Comparison of ENCODE assay signal across 1 cellular context in genomic region chr7:66213637-66214036, GRCh38.
A peak's percentile ranks its signal among the peaks of the same experiment; 100 is the strongest.
TF ChIP-seq lines count a peak whose summit lies in the region.

No MANE protein-coding gene starts in this region.

TF ChIP-seq in SK-N-SH, 30 proteins besides CTCF, POLR2A, EP300 and RAD21 (continued from another document):
- TF ChIP-seq, protein P1, sequence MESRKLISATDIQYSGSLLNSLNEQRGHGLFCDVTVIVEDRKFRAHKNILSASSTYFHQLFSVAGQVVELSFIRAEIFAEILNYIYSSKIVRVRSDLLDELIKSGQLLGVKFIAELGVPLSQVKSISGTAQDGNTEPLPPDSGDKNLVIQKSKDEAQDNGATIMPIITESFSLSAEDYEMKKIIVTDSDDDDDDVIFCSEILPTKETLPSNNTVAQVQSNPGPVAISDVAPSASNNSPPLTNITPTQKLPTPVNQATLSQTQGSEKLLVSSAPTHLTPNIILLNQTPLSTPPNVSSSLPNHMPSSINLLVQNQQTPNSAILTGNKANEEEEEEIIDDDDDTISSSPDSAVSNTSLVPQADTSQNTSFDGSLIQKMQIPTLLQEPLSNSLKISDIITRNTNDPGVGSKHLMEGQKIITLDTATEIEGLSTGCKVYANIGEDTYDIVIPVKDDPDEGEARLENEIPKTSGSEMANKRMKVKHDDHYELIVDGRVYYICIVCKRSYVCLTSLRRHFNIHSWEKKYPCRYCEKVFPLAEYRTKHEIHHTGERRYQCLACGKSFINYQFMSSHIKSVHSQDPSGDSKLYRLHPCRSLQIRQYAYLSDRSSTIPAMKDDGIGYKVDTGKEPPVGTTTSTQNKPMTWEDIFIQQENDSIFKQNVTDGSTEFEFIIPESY (IDR thresholded peaks at IDR 0.05; ENCODE audit: borderline replicate concordance, low read depth): no peak
- TF ChIP-seq RFX5 (IDR thresholded peaks at IDR 0.05; ENCODE audit: low read length): no peak
- no peak for TF ChIP-seq GATA2 (CRISPR knock-in tag; IDR thresholded peaks at IDR 0.05)
- no peak for TF ChIP-seq IRF3 (IDR thresholded peaks at IDR 0.05; ENCODE audit: low read depth, low read length)
- TF ChIP-seq, protein P2, sequence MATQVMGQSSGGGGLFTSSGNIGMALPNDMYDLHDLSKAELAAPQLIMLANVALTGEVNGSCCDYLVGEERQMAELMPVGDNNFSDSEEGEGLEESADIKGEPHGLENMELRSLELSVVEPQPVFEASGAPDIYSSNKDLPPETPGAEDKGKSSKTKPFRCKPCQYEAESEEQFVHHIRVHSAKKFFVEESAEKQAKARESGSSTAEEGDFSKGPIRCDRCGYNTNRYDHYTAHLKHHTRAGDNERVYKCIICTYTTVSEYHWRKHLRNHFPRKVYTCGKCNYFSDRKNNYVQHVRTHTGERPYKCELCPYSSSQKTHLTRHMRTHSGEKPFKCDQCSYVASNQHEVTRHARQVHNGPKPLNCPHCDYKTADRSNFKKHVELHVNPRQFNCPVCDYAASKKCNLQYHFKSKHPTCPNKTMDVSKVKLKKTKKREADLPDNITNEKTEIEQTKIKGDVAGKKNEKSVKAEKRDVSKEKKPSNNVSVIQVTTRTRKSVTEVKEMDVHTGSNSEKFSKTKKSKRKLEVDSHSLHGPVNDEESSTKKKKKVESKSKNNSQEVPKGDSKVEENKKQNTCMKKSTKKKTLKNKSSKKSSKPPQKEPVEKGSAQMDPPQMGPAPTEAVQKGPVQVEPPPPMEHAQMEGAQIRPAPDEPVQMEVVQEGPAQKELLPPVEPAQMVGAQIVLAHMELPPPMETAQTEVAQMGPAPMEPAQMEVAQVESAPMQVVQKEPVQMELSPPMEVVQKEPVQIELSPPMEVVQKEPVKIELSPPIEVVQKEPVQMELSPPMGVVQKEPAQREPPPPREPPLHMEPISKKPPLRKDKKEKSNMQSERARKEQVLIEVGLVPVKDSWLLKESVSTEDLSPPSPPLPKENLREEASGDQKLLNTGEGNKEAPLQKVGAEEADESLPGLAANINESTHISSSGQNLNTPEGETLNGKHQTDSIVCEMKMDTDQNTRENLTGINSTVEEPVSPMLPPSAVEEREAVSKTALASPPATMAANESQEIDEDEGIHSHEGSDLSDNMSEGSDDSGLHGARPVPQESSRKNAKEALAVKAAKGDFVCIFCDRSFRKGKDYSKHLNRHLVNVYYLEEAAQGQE (IDR thresholded peaks at IDR 0.05; ENCODE audit: low read depth, low read length): no peak
- no peak for TF ChIP-seq MXI1 (IDR thresholded peaks at IDR 0.05; ENCODE audit: low read depth, low read length)
- TF ChIP-seq, protein P3, sequence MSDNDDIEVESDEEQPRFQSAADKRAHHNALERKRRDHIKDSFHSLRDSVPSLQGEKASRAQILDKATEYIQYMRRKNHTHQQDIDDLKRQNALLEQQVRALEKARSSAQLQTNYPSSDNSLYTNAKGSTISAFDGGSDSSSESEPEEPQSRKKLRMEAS (IDR thresholded peaks at IDR 0.05; ENCODE audit: low read depth): no peak
- peak; percentile 95 for TF ChIP-seq PBX3 (IDR thresholded peaks at IDR 0.05)
- TF ChIP-seq YY1 (IDR thresholded peaks at IDR 0.05; ENCODE audit: low read depth): 0 out of 2 replicates have a peak, but pooled peaks have one; percentile 22
- no peak for TF ChIP-seq RCOR1 (IDR thresholded peaks at IDR 0.05; ENCODE audit: low read length)
- TF ChIP-seq EZH2phosphoT487 (IDR thresholded peaks at IDR 0.05; ENCODE audit: borderline replicate concordance, low read depth): no peak
- TF ChIP-seq USF1 (IDR thresholded peaks at IDR 0.05; ENCODE audit: borderline replicate concordance, low read depth): no peak
- no peak for TF ChIP-seq USF2 (IDR thresholded peaks at IDR 0.05; ENCODE audit: borderline replicate concordance, low read depth, low read length)
TF ChIP-seq in SK-N-SH: peak in this region for 9.
